Comparison of ENCODE assay signal across 1 cellular context in genomic region chr2:9336534-9337354, GRCh38.
TF ChIP-seq lines count a peak whose summit lies in the region.

No MANE protein-coding gene starts in this region.

TF ChIP-seq in HepG2, 621 proteins besides CTCF, POLR2A, EP300 and RAD21 (continued from another document and continues in another):
- TF ChIP-seq, protein P1, sequence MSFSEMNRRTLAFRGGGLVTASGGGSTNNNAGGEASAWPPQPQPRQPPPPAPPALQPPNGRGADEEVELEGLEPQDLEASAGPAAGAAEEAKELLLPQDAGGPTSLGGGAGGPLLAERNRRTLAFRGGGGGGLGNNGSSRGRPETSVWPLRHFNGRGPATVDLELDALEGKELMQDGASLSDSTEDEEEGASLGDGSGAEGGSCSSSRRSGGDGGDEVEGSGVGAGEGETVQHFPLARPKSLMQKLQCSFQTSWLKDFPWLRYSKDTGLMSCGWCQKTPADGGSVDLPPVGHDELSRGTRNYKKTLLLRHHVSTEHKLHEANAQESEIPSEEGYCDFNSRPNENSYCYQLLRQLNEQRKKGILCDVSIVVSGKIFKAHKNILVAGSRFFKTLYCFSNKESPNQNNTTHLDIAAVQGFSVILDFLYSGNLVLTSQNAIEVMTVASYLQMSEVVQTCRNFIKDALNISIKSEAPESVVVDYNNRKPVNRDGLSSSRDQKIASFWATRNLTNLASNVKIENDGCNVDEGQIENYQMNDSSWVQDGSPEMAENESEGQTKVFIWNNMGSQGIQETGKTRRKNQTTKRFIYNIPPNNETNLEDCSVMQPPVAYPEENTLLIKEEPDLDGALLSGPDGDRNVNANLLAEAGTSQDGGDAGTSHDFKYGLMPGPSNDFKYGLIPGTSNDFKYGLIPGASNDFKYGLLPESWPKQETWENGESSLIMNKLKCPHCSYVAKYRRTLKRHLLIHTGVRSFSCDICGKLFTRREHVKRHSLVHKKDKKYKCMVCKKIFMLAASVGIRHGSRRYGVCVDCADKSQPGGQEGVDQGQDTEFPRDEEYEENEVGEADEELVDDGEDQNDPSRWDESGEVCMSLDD (CRISPR knock-in tag; IDR thresholded peaks at IDR 0.05; ENCODE audit: borderline replicate concordance) = no peak
- TF ChIP-seq HIC2 (CRISPR knock-in tag; IDR thresholded peaks at IDR 0.05; ENCODE audit: low read depth) (peak; percentile 78; the same call in 1 of the 2 replicates), ZNF678 (CRISPR knock-in tag; IDR thresholded peaks at IDR 0.05) (0 out of 2 replicates have a peak, but pooled peaks have one; percentile 75), XBP1 (CRISPR knock-in tag; IDR thresholded peaks at IDR 0.05) (no peak), MTERF4 (CRISPR knock-in tag; IDR thresholded peaks at IDR 0.05) (peak; percentile 43; the same call in 1 of the 2 replicates), ZNF609 (CRISPR knock-in tag; IDR thresholded peaks at IDR 0.05; ENCODE audit: borderline replicate concordance) (peak; percentile 52; the same call in 1 of the 2 replicates), ZNF276 (CRISPR knock-in tag; IDR thresholded peaks at IDR 0.05; ENCODE audit: low read depth) (0 out of 2 replicates have a peak, but pooled peaks have one; percentile 46), XRCC5 (optimal IDR thresholded peaks at IDR 0.05; ENCODE audit: low read length) (peak; percentile 39), RARG (CRISPR knock-in tag; IDR thresholded peaks at IDR 0.05; ENCODE audit: low read depth) (0 out of 2 replicates have a peak, but pooled peaks have one; percentile 2), MLLT10 (CRISPR knock-in tag; IDR thresholded peaks at IDR 0.05) (no peak), ZNF512B (CRISPR knock-in tag; IDR thresholded peaks at IDR 0.05; ENCODE audit: borderline replicate concordance) (no peak), GMEB1 (CRISPR knock-in tag; IDR thresholded peaks at IDR 0.05; ENCODE audit: borderline replicate concordance) (peak; percentile 62; the same call in 1 of the 2 replicates), HNRNPLL (IDR thresholded peaks at IDR 0.05; ENCODE audit: low read depth, low read length, poor library complexity, severe bottlenecking) (no peak), ZNF207 (IDR thresholded peaks at IDR 0.05; ENCODE audit: borderline replicate concordance) (no peak), ZNF629 (CRISPR knock-in tag; conservative IDR thresholded peaks at IDR 0.05) (peak; percentile 51; the same call in 1 of the 2 replicates), ZNF556 (CRISPR knock-in tag; IDR thresholded peaks at IDR 0.05; ENCODE audit: borderline replicate concordance) (0 out of 2 replicates have a peak, but pooled peaks have one; percentile 44)
- TF ChIP-seq, protein P2, sequence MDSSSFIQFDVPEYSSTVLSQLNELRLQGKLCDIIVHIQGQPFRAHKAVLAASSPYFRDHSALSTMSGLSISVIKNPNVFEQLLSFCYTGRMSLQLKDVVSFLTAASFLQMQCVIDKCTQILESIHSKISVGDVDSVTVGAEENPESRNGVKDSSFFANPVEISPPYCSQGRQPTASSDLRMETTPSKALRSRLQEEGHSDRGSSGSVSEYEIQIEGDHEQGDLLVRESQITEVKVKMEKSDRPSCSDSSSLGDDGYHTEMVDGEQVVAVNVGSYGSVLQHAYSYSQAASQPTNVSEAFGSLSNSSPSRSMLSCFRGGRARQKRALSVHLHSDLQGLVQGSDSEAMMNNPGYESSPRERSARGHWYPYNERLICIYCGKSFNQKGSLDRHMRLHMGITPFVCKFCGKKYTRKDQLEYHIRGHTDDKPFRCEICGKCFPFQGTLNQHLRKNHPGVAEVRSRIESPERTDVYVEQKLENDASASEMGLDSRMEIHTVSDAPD (CRISPR knock-in tag; IDR thresholded peaks at IDR 0.05) = peak; percentile 68; the same call in 1 of the 2 replicates
- TF ChIP-seq, protein P3, sequence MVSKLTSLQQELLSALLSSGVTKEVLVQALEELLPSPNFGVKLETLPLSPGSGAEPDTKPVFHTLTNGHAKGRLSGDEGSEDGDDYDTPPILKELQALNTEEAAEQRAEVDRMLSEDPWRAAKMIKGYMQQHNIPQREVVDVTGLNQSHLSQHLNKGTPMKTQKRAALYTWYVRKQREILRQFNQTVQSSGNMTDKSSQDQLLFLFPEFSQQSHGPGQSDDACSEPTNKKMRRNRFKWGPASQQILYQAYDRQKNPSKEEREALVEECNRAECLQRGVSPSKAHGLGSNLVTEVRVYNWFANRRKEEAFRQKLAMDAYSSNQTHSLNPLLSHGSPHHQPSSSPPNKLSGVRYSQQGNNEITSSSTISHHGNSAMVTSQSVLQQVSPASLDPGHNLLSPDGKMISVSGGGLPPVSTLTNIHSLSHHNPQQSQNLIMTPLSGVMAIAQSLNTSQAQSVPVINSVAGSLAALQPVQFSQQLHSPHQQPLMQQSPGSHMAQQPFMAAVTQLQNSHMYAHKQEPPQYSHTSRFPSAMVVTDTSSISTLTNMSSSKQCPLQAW (CRISPR knock-in tag; IDR thresholded peaks at IDR 0.05) = peak; percentile 91
- TF ChIP-seq, protein P4, sequence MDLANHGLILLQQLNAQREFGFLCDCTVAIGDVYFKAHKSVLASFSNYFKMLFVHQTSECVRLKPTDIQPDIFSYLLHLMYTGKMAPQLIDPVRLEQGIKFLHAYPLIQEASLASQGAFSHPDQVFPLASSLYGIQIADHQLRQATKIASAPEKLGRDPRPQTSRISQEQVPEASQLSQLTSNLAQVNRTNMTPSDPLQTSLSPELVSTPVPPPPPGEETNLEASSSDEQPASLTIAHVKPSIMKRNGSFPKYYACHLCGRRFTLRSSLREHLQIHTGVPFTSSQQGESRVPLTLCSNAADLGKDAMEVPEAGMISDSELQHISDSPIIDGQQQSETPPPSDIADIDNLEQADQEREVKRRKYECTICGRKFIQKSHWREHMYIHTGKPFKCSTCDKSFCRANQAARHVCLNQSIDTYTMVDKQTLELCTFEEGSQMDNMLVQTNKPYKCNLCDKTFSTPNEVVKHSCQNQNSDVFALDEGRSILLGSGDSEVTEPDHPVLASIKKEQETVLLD (CRISPR knock-in tag; IDR thresholded peaks at IDR 0.05; ENCODE audit: low read depth) = no peak
